Comparison of ENCODE assay signal across 10 cellular contexts in genomic region chr5:176817369-176817841, GRCh38. TPM values are rescaled to one million over a fixed set of nuclear protein-coding genes. Genes with fewer than 3 reads are reported as not detected.
DNase-seq lines count a peak whose midpoint lies in the region; ATAC-seq, FAIRE-seq and TF ChIP-seq lines count a peak whose summit lies in the region.
"Had no signal": no experiment of that assay in that cellular context is flagged by ENCODE, and none has a peak within 500 bp of the region (broad histone marks: within the 10 kb centered on the region; RNA-seq: fewer than 3 reads in every experiment).

No MANE protein-coding gene starts in this region.

- H3K9ac ChIP-seq in endothelial cell of umbilical vein (replicated peaks; ENCODE audit: extremely low read depth, insufficient read depth, low read length) = no peak overlapping the region
- H3K9ac ChIP-seq in skeletal muscle satellite cell (ENCODE audit: low read depth, low read length) = no peak overlapping the region

- peak; percentile 45 for DNase-seq in NCI-H1436 (lab: John Stamatoyannopoulos, UW)
- DNase-seq in NCI-H1436 treated with DMSO at 0.1 percent for 48 hours (lab: John Stamatoyannopoulos, UW) = no peak
- peak; percentile 60 for DNase-seq in NCI-H2171 treated with DMSO at 0.1 percent for 48 hours (lab: John Stamatoyannopoulos, UW)
- DNase-seq in endothelial cell of umbilical vein (ENCODE audit: low read depth, low spot score) = no peak
- no peak for DNase-seq in midbrain (lab: John Stamatoyannopoulos, UW)

- H3K27ac ChIP-seq in endothelial cell of umbilical vein (ENCODE audit: insufficient read depth, low read depth, low read length) = no peak overlapping the region

- H3K9me3 ChIP-seq in endothelial cell of umbilical vein (replicated peaks; ENCODE audit: control insufficient read depth, insufficient read depth, low read length) = no peaks in the 10 kb centered on the region
- no peaks in the 10 kb centered on the region for H3K9me3 ChIP-seq in skeletal muscle satellite cell (replicated peaks; ENCODE audit: low read length)

- dilution Hi-C loops in endothelial cell of umbilical vein (cut with MboI; ENCODE audit: extremely low pct_ligation_motif_present, low sequenced_read_pairs) = no loop called here

- ATAC-seq in HG03039 (IDR thresholded peaks at IDR 0.05; ENCODE audit: unreplicated experiment) = no peak
- ATAC-seq in GM21619 (IDR thresholded peaks at IDR 0.05; ENCODE audit: unreplicated experiment) = no peak

- H3K36me3 ChIP-seq in endothelial cell of umbilical vein (ENCODE audit: control insufficient read depth in 2 of 2, extremely low read depth in 1 of 2, insufficient read depth in 2 of 2, low read length in 2 of 2) (no peaks in the 10 kb centered on the region), skeletal muscle satellite cell (ENCODE audit: insufficient read depth, low read length) (no peaks in the 10 kb centered on the region)

- CTCF ChIA-PET in endothelial cell of umbilical vein (lab: Charles Lee) = interaction anchor here (1.0 to 6.3 kb wide), 3 partner anchors 33 to 156 kb away, joined by 3 to 40 read pairs (median 4); no protein-coding TSS in a partner anchor

- H3K4me3 ChIP-seq in endothelial cell of umbilical vein (replicated peaks in 1 of 3; ENCODE audit: insufficient read depth in 1 of 3, low read depth in 1 of 3, low read length in 3 of 3) (no peak overlapping the region), skeletal muscle satellite cell (ENCODE audit: low read length) (no peak overlapping the region)
- H3K4me3 ChIP-seq: lung had no signal

- H3K4me2 ChIP-seq in endothelial cell of umbilical vein (ENCODE audit: insufficient read depth, low read length) (peak overlapping the region; percentile 12), skeletal muscle satellite cell (ENCODE audit: low read length) (peak overlapping the region; percentile 76)

- FAIRE-seq in endothelial cell of umbilical vein (lab: Jason Lieb, UNC) = no peak
- FAIRE-seq: bronchial epithelial cell had no signal

- no peaks in the 10 kb centered on the region for H3K79me2 ChIP-seq in endothelial cell of umbilical vein (ENCODE audit: control insufficient read depth, insufficient read depth, low read length)

- no peak for TF ChIP-seq POLR2A in endothelial cell of umbilical vein (IDR thresholded peaks at IDR 0.05; ENCODE audit: low read depth, low read length)

- no peak overlapping the region for H2AFZ ChIP-seq in endothelial cell of umbilical vein (ENCODE audit: low read depth, low read length)

- no peaks in the 10 kb centered on the region for H3K4me1 ChIP-seq in endothelial cell of umbilical vein (ENCODE audit: control insufficient read depth, extremely low read depth, insufficient read depth, low read length)
- no peaks in the 10 kb centered on the region for H3K4me1 ChIP-seq in skeletal muscle satellite cell (ENCODE audit: control insufficient read depth, insufficient read depth, low read length)

- BruUV-seq in endothelial cell of umbilical vein (replicated peaks; lab: Mats Ljungman, UMichigan) = no TSS peak

- no peaks in the 10 kb centered on the region for H3K9me1 ChIP-seq in endothelial cell of umbilical vein (replicated peaks; ENCODE audit: control insufficient read depth, extremely low read depth, insufficient read depth, low read length)

- H4K20me1 ChIP-seq in endothelial cell of umbilical vein (replicated peaks; ENCODE audit: control insufficient read depth, extremely low read depth, insufficient read depth, low read length) = no peaks in the 10 kb centered on the region

- no peak for TF ChIP-seq CTCF in endothelial cell of umbilical vein (IDR thresholded peaks at IDR 0.05; ENCODE audit: extremely low read depth in 1 of 2, insufficient read depth in 1 of 2, low read depth in 1 of 2, low read length in 2 of 2)

- intact Hi-C loops in endothelial cell of umbilical vein (cut with micrococcal nuclease) = loop anchor here (1.0 kb wide), 1 partner anchor 157 kb away; no protein-coding TSS in a partner anchor

- POLR2A ChIA-PET in endothelial cell of umbilical vein (lab: Charles Lee) = no interaction called here

- peaks cover 21 to 24% of the 10 kb centered on the region in 2 experiments for H3K27me3 ChIP-seq in endothelial cell of umbilical vein (ENCODE audit: control insufficient read depth in 2 of 2, insufficient read depth in 2 of 2, low read length in 2 of 2)
- H3K27me3 ChIP-seq in skeletal muscle satellite cell (ENCODE audit: control insufficient read depth, insufficient read depth, low read length) = peaks cover 76% of the 10 kb centered on the region

TF ChIP-seq in endothelial cell of umbilical vein, 7 proteins besides CTCF, POLR2A, EP300 and RAD21:
- TF ChIP-seq JUN (IDR thresholded peaks at IDR 0.05; ENCODE audit: borderline replicate concordance, insufficient read depth, insufficient read length, low read depth) = no peak
- no peak for TF ChIP-seq MAX (IDR thresholded peaks at IDR 0.05; ENCODE audit: insufficient read depth, insufficient read length)
- TF ChIP-seq EZH2 (IDR thresholded peaks at IDR 0.05; ENCODE audit: borderline replicate concordance, low read depth, low read length, severe bottlenecking) = peak; percentile 85

RNA-seq across cellular contexts. Expression of gene UNC5A, which starts 7.0 kb away (rescaled TPM):
- 0.22 and 0.51 TPM in 2 replicates for total RNA-seq in endothelial cell of umbilical vein
- 0.08 and 0.10 TPM in 2 replicates for polyA plus RNA-seq in endothelial cell of umbilical vein
- 0.05 and 0.07 TPM in 2 replicates for polyA plus RNA-seq in endothelial cell of umbilical vein (2011; cell fraction: cytosol; rRNA removed)
- 0.06 and 0.11 TPM in 2 replicates for polyA plus RNA-seq in endothelial cell of umbilical vein (2011; cell fraction: nucleus; rRNA removed)
- polyA plus RNA-seq in endothelial cell of umbilical vein (2012) = 0.17 and 0.25 TPM in 2 replicates
- not detected in 2 replicates for polyA minus RNA-seq in endothelial cell of umbilical vein
- polyA minus RNA-seq in endothelial cell of umbilical vein (2011; cell fraction: cytosol; rRNA and poly(A)+ RNA removed) = not detected
- not detected in 2 replicates for polyA minus RNA-seq in endothelial cell of umbilical vein (2011; cell fraction: nucleus; rRNA and poly(A)+ RNA removed)
- total RNA-seq in skeletal muscle satellite cell (2012; rRNA removed) = under 0.01 TPM in 2 replicates
- total RNA-seq: bronchial epithelial cell had no signal

Comparison
In these comparisons a context has a peak if more than half of its experiments do, and no peak if none do; other contexts are left out.
1. DNase-seq: peak in NCI-H1436 (single experiment) and NCI-H2171 treated with DMSO at 0.1 percent for 48 hours (single experiment); none in NCI-H1436 treated with DMSO at 0.1 percent for 48 hours (single experiment), endothelial cell of umbilical vein (single experiment) and midbrain (single experiment).